Comparison of ENCODE assay signal across 24 cellular contexts in the genomic region with DNA sequence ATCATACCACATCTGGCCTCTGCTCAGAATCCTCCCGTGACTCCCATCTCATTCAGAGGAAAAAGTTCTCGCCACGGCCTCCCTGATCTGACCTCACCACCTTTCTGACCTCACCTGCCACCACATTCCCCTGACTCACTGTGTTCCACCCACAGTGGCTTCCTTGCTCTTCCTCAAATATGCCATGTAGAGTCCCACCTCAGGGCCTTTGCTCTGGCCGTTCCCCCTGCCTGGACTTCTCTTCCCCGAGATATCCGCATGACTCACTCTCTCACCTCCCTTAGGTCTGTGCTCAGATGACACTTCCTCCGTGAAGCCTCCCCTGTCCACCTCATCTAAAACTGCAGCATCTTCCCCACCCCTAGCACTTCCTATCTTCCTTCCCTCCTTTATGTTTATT. TPM values are rescaled to one million over a fixed set of nuclear protein-coding genes. Genes with fewer than 3 reads are reported as not detected.
A peak's percentile ranks its signal among the peaks of the same experiment; 100 is the strongest.
DNase-seq lines count a peak whose midpoint lies in the region; TF ChIP-seq lines count a peak whose summit lies in the region.
"Had no signal": no experiment of that assay in that cellular context is flagged by ENCODE, and none has a peak within 500 bp of the region (broad histone marks: within the 10 kb centered on the region; RNA-seq: fewer than 3 reads in every experiment).

No MANE protein-coding gene starts in this region.

- no peaks in the 10 kb centered on the region for H3K9me3 Mint-ChIP-seq in Caco-2 (ENCODE audit: unreplicated experiment)

- TF ChIP-seq POLR2A in NB4 (IDR thresholded peaks at IDR 0.05; ENCODE audit: extremely low read depth, insufficient read length) = no peak

- POLR2A ChIA-PET in Caco-2 (lab: Charles Lee) = no interaction called here

- in situ Hi-C loops in mammary epithelial cell (cut with MboI; ENCODE audit: low sequenced_read_pairs in 2 of 2) = no loop called here

- BruUV-seq in mammary epithelial cell (replicated peaks; lab: Mats Ljungman, UMichigan) (no TSS peak), Caco-2 (replicated peaks; lab: Mats Ljungman, UMichigan) (no TSS peak)

- H3K4me1 Mint-ChIP-seq in Caco-2 (ENCODE audit: low read depth, unreplicated experiment) = peaks cover 8% of the 10 kb centered on the region

- TF ChIP-seq CTCF in NB4 (IDR thresholded peaks at IDR 0.05; ENCODE audit: low read depth, low read length) = no peak
- TF ChIP-seq CTCF in mammary epithelial cell (conservative IDR thresholded peaks at IDR 0.05 in 1 of 2, IDR thresholded peaks at IDR 0.05 in 1 of 2; ENCODE audit: extremely low read depth in 1 of 2, insufficient read depth in 1 of 2, low read depth in 1 of 2, low read length in 2 of 2) = no peak
- no peak for TF ChIP-seq CTCF in colonic mucosa (IDR thresholded peaks at IDR 0.05)
- TF ChIP-seq CTCF in Caco-2 (IDR thresholded peaks at IDR 0.05; ENCODE audit: insufficient read depth in 1 of 2, low read depth in 1 of 2, low read length in 1 of 2, severe bottlenecking in 1 of 2, unreplicated experiment in 1 of 2) = no peak

- no peaks in the 10 kb centered on the region for H3K27me3 ChIP-seq in mammary epithelial cell (ENCODE audit: insufficient read depth, low read length)
- no peaks in the 10 kb centered on the region for H3K27me3 ChIP-seq in colonic mucosa
- no peaks in the 10 kb centered on the region for H3K27me3 ChIP-seq in Caco-2 (replicated peaks; ENCODE audit: control insufficient read depth, insufficient read depth, low read length)
- H3K27me3 ChIP-seq: SJSA1 had no signal

- H3K27me3 Mint-ChIP-seq in Caco-2 (ENCODE audit: insufficient read depth, unreplicated experiment) = no peaks in the 10 kb centered on the region

- CTCF ChIA-PET in mammary epithelial cell (lab: Charles Lee; ENCODE audit: low non-redundant PET) (no interaction called here), Caco-2 (lab: Charles Lee) (no interaction called here)

- H3K9ac ChIP-seq in mammary epithelial cell (ENCODE audit: insufficient read depth, low read length) (no peak overlapping the region), colonic mucosa (ENCODE audit: low read depth in 2 of 2, low read length in 2 of 2) (no peak overlapping the region)

- DNase-seq in NCI-H748 (lab: John Stamatoyannopoulos, UW; ENCODE audit: unreplicated experiment) (peak; percentile 10), NCI-H748 treated with DMSO at 0.1 percent for 48 hours (lab: John Stamatoyannopoulos, UW) (no peak), A172 (ENCODE audit: low spot score) (peak; percentile 10), NB4 (ENCODE audit: low read depth) (peak; percentile 20), mammary epithelial cell (no peak), dedifferentiated amniotic fluid mesenchymal stem cell (ENCODE audit: extremely low spot score) (no peak), colonic mucosa (no peak), Caco-2 (no peak)
- DNase-seq: C1 segment of cervical spinal cord; dermis blood vessel endothelial cell; DMS 273 treated with DMSO at 0.1 percent for 48 hours; foreskin melanocyte; left colon; MV-4-11; NCI-H2029; NCI-H446 treated with DMSO at 0.1 percent for 48 hours; PC-3; stimulated activated CD4-positive, alpha-beta T cell treated with anti-CD3 and anti-CD28 coated beads, Interleukin-15, amount 100 ng/mL, for 24 hours had no signal

- dilution Hi-C loops in mammary epithelial cell (cut with HindIII; ENCODE audit: low sequenced_read_pairs) = no loop called here

- WGBS in mammary epithelial cell (ENCODE audit: low coverage, missing lambda C conversion rate) = 64% methylated on average over 5 of the region's 7 CpGs

- peak overlapping the region; percentile 37 for H2AFZ ChIP-seq in mammary epithelial cell (ENCODE audit: low read depth, low read length)

- H3K9me3 ChIP-seq in mammary epithelial cell (replicated peaks; ENCODE audit: insufficient read depth, low read length) = no peaks in the 10 kb centered on the region
- no peaks in the 10 kb centered on the region for H3K9me3 ChIP-seq in colonic mucosa
- no peaks in the 10 kb centered on the region for H3K9me3 ChIP-seq in Caco-2
- H3K9me3 ChIP-seq: SJSA1, tibial nerve had no signal

- H3K27ac ChIP-seq in mammary epithelial cell (ENCODE audit: insufficient read depth, low read depth, low read length) (no peak overlapping the region), colonic mucosa (no peak overlapping the region)
- H3K27ac ChIP-seq: epithelial cell of prostate, SJSA1, tibial nerve had no signal

- no peak overlapping the region for H3K4me3 ChIP-seq in NB4 (ENCODE audit: low read depth, low read length)
- H3K4me3 ChIP-seq in mammary epithelial cell (replicated peaks in 1 of 3; ENCODE audit: insufficient read depth in 1 of 3, low read depth in 2 of 3, low read length in 3 of 3) = no peak overlapping the region
- H3K4me3 ChIP-seq in colonic mucosa = no peak overlapping the region
- H3K4me3 ChIP-seq in Caco-2 (ENCODE audit: low read depth, low read length) = no peak overlapping the region
- H3K4me3 ChIP-seq: SJSA1, tibial nerve had no signal

- peaks cover 4% of the 10 kb centered on the region for H3K4me1 ChIP-seq in mammary epithelial cell (ENCODE audit: insufficient read depth, low read length)
- H3K4me1 ChIP-seq in colonic mucosa = no peaks in the 10 kb centered on the region
- no peaks in the 10 kb centered on the region for H3K4me1 ChIP-seq in Caco-2

- intact Hi-C loops in mammary epithelial cell (cut with micrococcal nuclease) (loop anchor here (5.0 kb wide), 3 partner anchors 147 to 362 kb away; no protein-coding TSS in a partner anchor), colonic mucosa (cut with DNase I) (no loop called here), Caco-2 (cut with micrococcal nuclease; ENCODE audit: unreplicated experiment) (no loop called here)

- H3K27ac Mint-ChIP-seq in Caco-2 (ENCODE audit: unreplicated experiment) = no peak overlapping the region
- H3K27ac Mint-ChIP-seq: stimulated activated effector memory CD8-positive, alpha-beta T cell treated with anti-CD3 and anti-CD28 coated beads, Interleukin-12 subunit alpha, Interleukin-12 subunit beta, amount 100 ng/mL, for 72 hours had no signal

- H3K36me3 ChIP-seq in mammary epithelial cell (ENCODE audit: insufficient read depth, low read length) = no peaks in the 10 kb centered on the region
- H3K36me3 ChIP-seq in colonic mucosa = no peaks in the 10 kb centered on the region
- no peaks in the 10 kb centered on the region for H3K36me3 ChIP-seq in Caco-2 (ENCODE audit: control insufficient read depth, insufficient read depth, low read length)
- H3K36me3 ChIP-seq: SJSA1 had no signal

- no peaks in the 10 kb centered on the region for H4K20me1 ChIP-seq in mammary epithelial cell (ENCODE audit: insufficient read depth, low read length)

- H3K79me2 ChIP-seq in mammary epithelial cell (ENCODE audit: insufficient read depth, low read length) = no peaks in the 10 kb centered on the region

- no peak overlapping the region for H3K4me3 Mint-ChIP-seq in Caco-2 (ENCODE audit: unreplicated experiment)
- H3K4me3 Mint-ChIP-seq: stimulated activated effector memory CD8-positive, alpha-beta T cell treated with anti-CD3 and anti-CD28 coated beads, Interleukin-12 subunit alpha, Interleukin-12 subunit beta, amount 100 ng/mL, for 72 hours had no signal

- H3K36me3 Mint-ChIP-seq in Caco-2 (ENCODE audit: insufficient read depth, unreplicated experiment) = no peaks in the 10 kb centered on the region
- H3K36me3 Mint-ChIP-seq: stimulated activated effector memory CD8-positive, alpha-beta T cell treated with anti-CD3 and anti-CD28 coated beads, Interleukin-12 subunit alpha, Interleukin-12 subunit beta, amount 100 ng/mL, for 72 hours had no signal

- H3K4me2 ChIP-seq in mammary epithelial cell (ENCODE audit: insufficient read depth, low read depth, low read length) = no peak overlapping the region

RNA-seq across cellular contexts. Expression of a gene that starts 7.2 kb away (rescaled TPM):
- total RNA-seq in A172 (2014; rRNA removed; shearing (Covaris generic)) = 8.5 and 9.4 TPM in 2 replicates
- 10 to 100 TPM; 13.2 to 19.5 TPM for total RNA-seq in mammary epithelial cell
- 8.1 TPM for polyA plus RNA-seq in mammary epithelial cell
- 3.2 TPM for polyA minus RNA-seq in mammary epithelial cell
- 10 to 100 TPM in 1 of 2 donors, 1 to 10 TPM in 1; 6.2 to 11.6 TPM for total RNA-seq in colonic mucosa
- 30.9 and 33.4 TPM in 2 replicates for total RNA-seq in Caco-2 (2022)

RNA-seq across cellular contexts. Expression of a gene that starts 19.0 kb away (rescaled TPM):
- total RNA-seq in A172 (2014; rRNA removed; shearing (Covaris generic)) = 4.4 and 6.0 TPM in 2 replicates
- total RNA-seq in mammary epithelial cell (1 to 10 TPM; 5.1 to 8.0 TPM), colonic mucosa (1 to 10 TPM; 6.8 to 8.0 TPM), Caco-2 (2022) (13.2 and 15.0 TPM in 2 replicates)
- polyA plus RNA-seq in mammary epithelial cell = 1.6 TPM
- polyA minus RNA-seq in mammary epithelial cell = 9.5 TPM

RNA-seq across cellular contexts. Expression of a gene that starts 26.4 kb away (rescaled TPM):
- total RNA-seq in A172 (2014; rRNA removed; shearing (Covaris generic)) = 0.47 and 0.72 TPM in 2 replicates
- total RNA-seq in mammary epithelial cell = 1 to 10 TPM in 1 of 2 donors, under 1 TPM in 1; 0.56 to 1.7 TPM
- polyA plus RNA-seq in mammary epithelial cell = 0.23 TPM
- polyA minus RNA-seq in mammary epithelial cell = 0.10 TPM
- total RNA-seq in colonic mucosa = 1 to 10 TPM in 1 of 2 donors, under 1 TPM in 1; 0.47 to 1.2 TPM
- 0.18 and 0.26 TPM in 2 replicates for total RNA-seq in Caco-2 (2022)
- total RNA-seq: bronchial epithelial cell; T-helper 2 cell treated with Interferon-gamma antibody and Interleukin-4, amounts not matched to agents 100 ng/mL and 5 ng/mL, for 36 hours had no signal

Comparison
In these comparisons a context has a peak if more than half of its experiments do, and no peak if none do; other contexts are left out.
1. DNase-seq: peak in NCI-H748 (single experiment), A172 (single experiment) and NB4 (single experiment); none in NCI-H748 treated with DMSO at 0.1 percent for 48 hours (single experiment), mammary epithelial cell (single experiment), dedifferentiated amniotic fluid mesenchymal stem cell (single experiment), colonic mucosa (single experiment) and Caco-2 (0 of 2).